24 cellular contexts compared by ENCODE assay signal in the genomic region with DNA sequence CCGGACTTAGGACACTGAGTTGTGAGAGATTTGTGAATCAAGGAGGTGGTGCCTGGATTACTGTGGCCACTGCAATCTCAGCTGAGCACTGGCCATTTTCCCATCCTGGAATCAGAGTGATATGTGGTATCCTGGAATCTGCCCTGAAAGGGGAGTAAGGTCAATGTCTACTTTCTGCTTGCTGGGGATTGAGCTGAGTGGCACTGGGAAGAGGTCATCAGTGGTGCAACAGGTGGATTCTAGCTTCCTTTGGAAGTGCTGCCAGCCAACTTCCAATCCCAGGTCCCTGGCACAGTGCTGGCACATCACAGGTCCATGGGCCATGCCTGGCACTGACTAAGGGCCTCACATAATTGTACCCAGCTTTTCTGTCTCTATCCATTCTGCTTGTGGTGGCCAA. TPM values are rescaled to one million over a fixed set of nuclear protein-coding genes. Genes with fewer than 3 reads are reported as not detected.
DNase-seq lines count a peak whose midpoint lies in the region; ATAC-seq, FAIRE-seq and TF ChIP-seq lines count a peak whose summit lies in the region.
"Had no signal": no experiment of that assay in that cellular context is flagged by ENCODE, and none has a peak within 500 bp of the region (broad histone marks: within the 10 kb centered on the region; RNA-seq: fewer than 3 reads in every experiment).

No MANE protein-coding gene starts in this region.

- no peak overlapping the region for H3K14ac ChIP-seq in mesenchymal stem cell (ENCODE audit: low read length in 2 of 2)

- peak overlapping the region; percentile 29 for H3K27ac Mint-ChIP-seq in activated CD4-positive, alpha-beta T cell treated with anti-CD3 and anti-CD28 coated beads for 36 hours
- no peak overlapping the region for H3K27ac Mint-ChIP-seq in activated CD4-positive, alpha-beta T cell treated with anti-CD3 and anti-CD28 coated beads, Interleukin-2, amount 10 ng/mL, durations not matched to agents 24 days and 14 days
- no peak overlapping the region for H3K27ac Mint-ChIP-seq in activated CD8-positive, alpha-beta T cell treated with anti-CD3 and anti-CD28 coated beads for 36 hours
- H3K27ac Mint-ChIP-seq: CD4-positive, alpha-beta T cell; H9; HFFc6 had no signal

- no peak for TF ChIP-seq CTCF in bronchial epithelial cell (IDR thresholded peaks at IDR 0.05; ENCODE audit: insufficient read depth, low read length, severe bottlenecking)
- no peak for TF ChIP-seq CTCF in activated CD8-positive, alpha-beta T cell treated with anti-CD3 and anti-CD28 coated beads for 36 hours (IDR thresholded peaks at IDR 0.05)

- H3K4ac ChIP-seq in mesenchymal stem cell (ENCODE audit: low read depth in 1 of 2, low read length in 2 of 2), result no peak overlapping the region

- H2BK12ac ChIP-seq in mesenchymal stem cell (ENCODE audit: low read length in 2 of 2), result no peak overlapping the region

- H3K4me3 Mint-ChIP-seq in activated CD4-positive, alpha-beta T cell treated with anti-CD3 and anti-CD28 coated beads for 36 hours, result no peak overlapping the region
- no peak overlapping the region for H3K4me3 Mint-ChIP-seq in activated CD4-positive, alpha-beta T cell treated with anti-CD3 and anti-CD28 coated beads, Interleukin-2, amount 10 ng/mL, durations not matched to agents 24 days and 14 days
- H3K4me3 Mint-ChIP-seq in activated CD8-positive, alpha-beta T cell treated with anti-CD3 and anti-CD28 coated beads for 36 hours, result no peak overlapping the region
- H3K4me3 Mint-ChIP-seq: CD4-positive, alpha-beta T cell; H9; HFFc6 had no signal

- H3K9ac ChIP-seq in mesenchymal stem cell (ENCODE audit: low read length) (no peak overlapping the region), subcutaneous abdominal adipose tissue (ENCODE audit: low read length in 5 of 5) (no peak overlapping the region)
- H3K9ac ChIP-seq: GM23248, SK-N-SH had no signal

- H3K27ac ChIP-seq in mesenchymal stem cell (ENCODE audit: low read length, poor library complexity, severe bottlenecking) (no peak overlapping the region), subcutaneous abdominal adipose tissue (ENCODE audit: low read depth, low read length) (peak overlapping the region; percentile 88)
- H3K27ac ChIP-seq: 22Rv1, GM23248, Peyer's patch had no signal

- H3K79me1 ChIP-seq in mesenchymal stem cell (replicated peaks; ENCODE audit: low read length, poor library complexity, severe bottlenecking), result no peaks in the 10 kb centered on the region

- peak; percentile 68 for FAIRE-seq in bronchial epithelial cell (lab: Jason Lieb, UNC)
- FAIRE-seq: D721Med, GM18507 had no signal

- peak overlapping the region; percentile 3 for H2AK5ac ChIP-seq in mesenchymal stem cell (ENCODE audit: low read length, severe bottlenecking)

- no peaks in the 10 kb centered on the region for H3K9me3 Mint-ChIP-seq in activated CD4-positive, alpha-beta T cell treated with anti-CD3 and anti-CD28 coated beads for 36 hours (ENCODE audit: low read depth)
- no peaks in the 10 kb centered on the region for H3K9me3 Mint-ChIP-seq in activated CD4-positive, alpha-beta T cell treated with anti-CD3 and anti-CD28 coated beads, Interleukin-2, amount 10 ng/mL, durations not matched to agents 24 days and 14 days
- no peaks in the 10 kb centered on the region for H3K9me3 Mint-ChIP-seq in activated CD8-positive, alpha-beta T cell treated with anti-CD3 and anti-CD28 coated beads for 36 hours
- H3K9me3 Mint-ChIP-seq: CD4-positive, alpha-beta T cell; HFFc6 had no signal

- H3K4me1 ChIP-seq in mesenchymal stem cell (ENCODE audit: control insufficient read depth, insufficient read depth, low read depth, low read length) (peaks cover 8% of the 10 kb centered on the region), subcutaneous abdominal adipose tissue (ENCODE audit: control insufficient read depth in 5 of 5, insufficient read depth in 5 of 5, low read length in 5 of 5) (peaks cover 2 to 59% (median 41%) of the 10 kb centered on the region in 5 donors)

- peak overlapping the region; percentile 19 for H3K4me2 ChIP-seq in mesenchymal stem cell (ENCODE audit: low read length, poor library complexity, severe bottlenecking)
- H3K4me2 ChIP-seq: SK-N-SH had no signal

- DNase-seq in activated CD4-positive, alpha-beta T cell treated with anti-CD3 and anti-CD28 coated beads for 36 hours, result no peak
- no peak for DNase-seq in activated CD4-positive, alpha-beta T cell treated with anti-CD3 and anti-CD28 coated beads, Interleukin-2, amount 10 ng/mL, durations not matched to agents 24 days and 14 days
- no peak for DNase-seq in bronchial epithelial cell (ENCODE audit: low read depth)
- no peak for DNase-seq in mesenchymal stem cell
- DNase-seq in dedifferentiated amniotic fluid mesenchymal stem cell (ENCODE audit: extremely low spot score), result no peak
- DNase-seq in Ammon's horn (ENCODE audit: low spot score), result no peak
- no peak for DNase-seq in activated CD8-positive, alpha-beta T cell treated with anti-CD3 and anti-CD28 coated beads for 36 hours
- DNase-seq: CD4-positive, alpha-beta T cell; GM23248; H9; HFFc6; NCI-H1092; NCI-H1417 treated with DMSO at 0.1 percent for 48 hours; NCI-H1694 treated with DMSO at 0.1 percent for 48 hours; NCI-H2081; NCI-H226; NCI-H510A; NCI-H69; Peyer's patch; SK-N-SH had no signal

- POLR2A ChIA-PET in activated CD4-positive, alpha-beta T cell treated with anti-CD3 and anti-CD28 coated beads for 36 hours (lab: Charles Lee), result no interaction called here
- POLR2A ChIA-PET in activated CD8-positive, alpha-beta T cell treated with anti-CD3 and anti-CD28 coated beads for 36 hours (lab: Charles Lee), result no interaction called here

- H2BK120ac ChIP-seq in mesenchymal stem cell (ENCODE audit: low read depth, low read length), result no peak overlapping the region

- H3K18ac ChIP-seq in mesenchymal stem cell (ENCODE audit: low read depth in 1 of 2, low read length in 2 of 2), result no peak overlapping the region

- no peak overlapping the region for H4K8ac ChIP-seq in mesenchymal stem cell (ENCODE audit: low read length)

- H3K9me3 ChIP-seq in mesenchymal stem cell (ENCODE audit: control insufficient read depth, low read length) (no peaks in the 10 kb centered on the region), subcutaneous abdominal adipose tissue (ENCODE audit: control insufficient read depth in 5 of 5, low read length in 5 of 5) (no peaks in the 10 kb centered on the region)
- H3K9me3 ChIP-seq: Peyer's patch, SK-N-SH had no signal

- H3K36me3 Mint-ChIP-seq in activated CD4-positive, alpha-beta T cell treated with anti-CD3 and anti-CD28 coated beads for 36 hours (ENCODE audit: low read depth), result no peaks in the 10 kb centered on the region
- H3K36me3 Mint-ChIP-seq in activated CD4-positive, alpha-beta T cell treated with anti-CD3 and anti-CD28 coated beads, Interleukin-2, amount 10 ng/mL, durations not matched to agents 24 days and 14 days (ENCODE audit: low read depth), result no peaks in the 10 kb centered on the region
- H3K36me3 Mint-ChIP-seq in activated CD8-positive, alpha-beta T cell treated with anti-CD3 and anti-CD28 coated beads for 36 hours (ENCODE audit: low read depth), result no peaks in the 10 kb centered on the region

- H3K4me3 ChIP-seq in bronchial epithelial cell (ENCODE audit: low read depth, low read length) (no peak overlapping the region), mesenchymal stem cell (ENCODE audit: insufficient read depth in 1 of 2, low read depth in 1 of 2, low read length in 2 of 2) (no peak overlapping the region), subcutaneous abdominal adipose tissue (ENCODE audit: low read depth in 1 of 5, low read length in 5 of 5) (no peak overlapping the region)
- H3K4me3 ChIP-seq: GM23248, Peyer's patch had no signal

- intact Hi-C loops in activated CD4-positive, alpha-beta T cell treated with anti-CD3 and anti-CD28 coated beads for 36 hours (cut with DNase I, micrococcal nuclease), result no loop called here
- intact Hi-C loops in activated CD4-positive, alpha-beta T cell treated with anti-CD3 and anti-CD28 coated beads, Interleukin-2, amount 10 ng/mL, durations not matched to agents 24 days and 14 days (cut with micrococcal nuclease), result no loop called here
- intact Hi-C loops in activated CD8-positive, alpha-beta T cell treated with anti-CD3 and anti-CD28 coated beads for 36 hours (cut with micrococcal nuclease), result no loop called here

- H3K27me3 Mint-ChIP-seq in activated CD4-positive, alpha-beta T cell treated with anti-CD3 and anti-CD28 coated beads for 36 hours, result no peaks in the 10 kb centered on the region
- no peaks in the 10 kb centered on the region for H3K27me3 Mint-ChIP-seq in activated CD4-positive, alpha-beta T cell treated with anti-CD3 and anti-CD28 coated beads, Interleukin-2, amount 10 ng/mL, durations not matched to agents 24 days and 14 days
- H3K27me3 Mint-ChIP-seq in activated CD8-positive, alpha-beta T cell treated with anti-CD3 and anti-CD28 coated beads for 36 hours, result no peaks in the 10 kb centered on the region
- H3K27me3 Mint-ChIP-seq: CD4-positive, alpha-beta T cell had no signal

- H2BK15ac ChIP-seq in mesenchymal stem cell (ENCODE audit: low read depth, poor library complexity, severe bottlenecking), result no peak overlapping the region

- H4K91ac ChIP-seq in mesenchymal stem cell (ENCODE audit: low read length), result no peak overlapping the region

- H3K36me3 ChIP-seq in bronchial epithelial cell (ENCODE audit: control insufficient read depth, insufficient read depth, low read length) (no peaks in the 10 kb centered on the region), mesenchymal stem cell (ENCODE audit: control insufficient read depth in 1 of 2, insufficient read depth in 2 of 2, low read depth in 1 of 2, low read length in 2 of 2) (no peaks in the 10 kb centered on the region), subcutaneous abdominal adipose tissue (ENCODE audit: control insufficient read depth in 5 of 5, insufficient read depth in 5 of 5, low read length in 5 of 5) (no peaks in the 10 kb centered on the region)
- H3K36me3 ChIP-seq: Peyer's patch had no signal

- 94% methylated on average over 1 of the region's 1 CpG for WGBS in mesenchymal stem cell

- no peak overlapping the region for H2BK5ac ChIP-seq in mesenchymal stem cell (ENCODE audit: low read depth, low read length, poor library complexity, severe bottlenecking)

- H3K27me3 ChIP-seq in bronchial epithelial cell (ENCODE audit: control insufficient read depth, insufficient read depth, low read length) (no peaks in the 10 kb centered on the region), mesenchymal stem cell (ENCODE audit: control insufficient read depth in 1 of 2, insufficient read depth in 1 of 2, low read length in 2 of 2) (no peaks in the 10 kb centered on the region), subcutaneous abdominal adipose tissue (ENCODE audit: control insufficient read depth in 5 of 5, insufficient read depth in 4 of 5, low read length in 5 of 5) (no peaks in the 10 kb centered on the region)
- H3K27me3 ChIP-seq: Peyer's patch had no signal

- no peak for ATAC-seq in activated CD4-positive, alpha-beta T cell treated with anti-CD3 and anti-CD28 coated beads for 36 hours
- ATAC-seq in activated CD8-positive, alpha-beta T cell treated with anti-CD3 and anti-CD28 coated beads for 36 hours, result no peak

- H3K4me1 Mint-ChIP-seq in activated CD4-positive, alpha-beta T cell treated with anti-CD3 and anti-CD28 coated beads for 36 hours, result peaks cover 20% of the 10 kb centered on the region
- peaks cover 7% of the 10 kb centered on the region for H3K4me1 Mint-ChIP-seq in activated CD4-positive, alpha-beta T cell treated with anti-CD3 and anti-CD28 coated beads, Interleukin-2, amount 10 ng/mL, durations not matched to agents 24 days and 14 days
- H3K4me1 Mint-ChIP-seq in activated CD8-positive, alpha-beta T cell treated with anti-CD3 and anti-CD28 coated beads for 36 hours (ENCODE audit: low read depth), result peaks cover 19% of the 10 kb centered on the region

- CTCF ChIA-PET in activated CD4-positive, alpha-beta T cell treated with anti-CD3 and anti-CD28 coated beads for 36 hours (lab: Charles Lee), result interaction anchor here (0.6 kb wide), 1 partner anchor 25 kb away, joined by 3 read pairs; no protein-coding TSS in a partner anchor
- CTCF ChIA-PET in activated CD8-positive, alpha-beta T cell treated with anti-CD3 and anti-CD28 coated beads for 36 hours (lab: Charles Lee), result interaction anchor here (3.0 kb wide), 1 partner anchor 16 kb away, joined by 15 read pairs; no protein-coding TSS in a partner anchor

- no peak overlapping the region for H3K23ac ChIP-seq in mesenchymal stem cell (ENCODE audit: low read length in 2 of 2)

- no peak overlapping the region for H2AFZ ChIP-seq in mesenchymal stem cell (ENCODE audit: low read depth, low read length)
- H2AFZ ChIP-seq: GM23248 had no signal

RNA-seq across cellular contexts. Expression of a gene that starts 20.6 kb away (rescaled TPM):
- 10 to 100 TPM; 17.8 to 19.4 TPM for total RNA-seq in activated CD4-positive, alpha-beta T cell treated with anti-CD3 and anti-CD28 coated beads for 36 hours
- 30.5 and 39.3 TPM in 2 replicates for total RNA-seq in activated CD4-positive, alpha-beta T cell treated with anti-CD3 and anti-CD28 coated beads, Interleukin-2, amount 10 ng/mL, durations not matched to agents 24 days and 14 days
- total RNA-seq in bronchial epithelial cell, result 16.6 and 21.3 TPM in 2 replicates
- polyA plus RNA-seq in mesenchymal stem cell (2013, experiment 1 of 2), result 3.8 TPM
- polyA plus RNA-seq in mesenchymal stem cell (2013, experiment 2 of 2), result 4.3 TPM
- 10 to 100 TPM; 19.4 to 21.4 TPM for total RNA-seq in activated CD8-positive, alpha-beta T cell treated with anti-CD3 and anti-CD28 coated beads for 36 hours
